ENCODE assay signal across 1 cellular context in genomic region chr17:38656959-38657823, GRCh38.
TF ChIP-seq lines count a peak whose summit lies in the region.

No MANE protein-coding gene starts in this region.

TF ChIP-seq in HepG2, 621 proteins besides CTCF, POLR2A, EP300 and RAD21 (continued from another document and continues in another):
- TF ChIP-seq ZIK1 (CRISPR knock-in tag; IDR thresholded peaks at IDR 0.05; ENCODE audit: borderline replicate concordance, low read depth) (no peak; the same call in 1 of the 2 replicates), FOXK1 (CRISPR knock-in tag; IDR thresholded peaks at IDR 0.05; ENCODE audit: borderline replicate concordance, low read depth) (peak; percentile 11; the same call in 1 of the 2 replicates), KIAA2018 (CRISPR knock-in tag; IDR thresholded peaks at IDR 0.05; ENCODE audit: borderline replicate concordance) (no peak), ZNF354B (CRISPR knock-in tag; IDR thresholded peaks at IDR 0.05) (no peak), RXRB (CRISPR knock-in tag; IDR thresholded peaks at IDR 0.05; ENCODE audit: borderline replicate concordance) (peak; percentile 96), ZNF724P (CRISPR knock-in tag; IDR thresholded peaks at IDR 0.05; ENCODE audit: borderline replicate concordance) (no peak; the same call in 1 of the 2 replicates), HNF1A (IDR thresholded peaks at IDR 0.05; ENCODE audit: low read depth) (peak; percentile 86), HNF1A (CRISPR knock-in tag; IDR thresholded peaks at IDR 0.05; ENCODE audit: borderline replicate concordance) (peak; percentile 94), DR1 (CRISPR knock-in tag; IDR thresholded peaks at IDR 0.05) (peak; percentile 93), ZNF639 (CRISPR knock-in tag; conservative IDR thresholded peaks at IDR 0.05) (0 out of 2 replicates have a peak, but pooled peaks have one; percentile 17), BORCS8-MEF2B (CRISPR knock-in tag; IDR thresholded peaks at IDR 0.05) (peak; percentile 90; the same call in 1 of the 2 replicates), ZNF556 (CRISPR knock-in tag; IDR thresholded peaks at IDR 0.05; ENCODE audit: borderline replicate concordance) (peak; percentile 90; the same call in 1 of the 2 replicates), ZBTB37 (CRISPR knock-in tag; IDR thresholded peaks at IDR 0.05) (peak; percentile 29; the same call in 1 of the 2 replicates), GTF3A (CRISPR knock-in tag; conservative IDR thresholded peaks at IDR 0.05) (no peak), ZNF660 (CRISPR knock-in tag; IDR thresholded peaks at IDR 0.05; ENCODE audit: borderline replicate concordance, low read depth) (no peak), ZNF761 (CRISPR knock-in tag; conservative IDR thresholded peaks at IDR 0.05) (0 out of 2 replicates have a peak, but pooled peaks have one; percentile 59), ZBTB2 (CRISPR knock-in tag; IDR thresholded peaks at IDR 0.05; ENCODE audit: low read depth) (peak; percentile 60; the same call in 1 of the 2 replicates), ATF4 (CRISPR knock-in tag; IDR thresholded peaks at IDR 0.05) (peak in 1 of 2 experiments; percentile 74; a peak in 2 of 4 replicates), JUNB (CRISPR knock-in tag; IDR thresholded peaks at IDR 0.05; ENCODE audit: borderline replicate concordance) (no peak), PHF21A (CRISPR knock-in tag; IDR thresholded peaks at IDR 0.05) (peak; percentile 98), SRSF4 (IDR thresholded peaks at IDR 0.05; ENCODE audit: low read depth, low read length, poor library complexity, severe bottlenecking) (no peak), TRIM24 (CRISPR knock-in tag; IDR thresholded peaks at IDR 0.05) (0 out of 2 replicates have a peak, but pooled peaks have one; percentile 62), MIXL1 (CRISPR knock-in tag; IDR thresholded peaks at IDR 0.05) (peak; percentile 55; the same call in 1 of the 2 replicates), MAZ (IDR thresholded peaks at IDR 0.05; ENCODE audit: borderline replicate concordance, low read depth, low read length) (peak; percentile 87), MAZ (CRISPR knock-in tag; IDR thresholded peaks at IDR 0.05; ENCODE audit: low read depth) (peak; percentile 88), CSRNP1 (CRISPR knock-in tag; IDR thresholded peaks at IDR 0.05) (peak; percentile 54)
- TF ChIP-seq, protein P1, sequence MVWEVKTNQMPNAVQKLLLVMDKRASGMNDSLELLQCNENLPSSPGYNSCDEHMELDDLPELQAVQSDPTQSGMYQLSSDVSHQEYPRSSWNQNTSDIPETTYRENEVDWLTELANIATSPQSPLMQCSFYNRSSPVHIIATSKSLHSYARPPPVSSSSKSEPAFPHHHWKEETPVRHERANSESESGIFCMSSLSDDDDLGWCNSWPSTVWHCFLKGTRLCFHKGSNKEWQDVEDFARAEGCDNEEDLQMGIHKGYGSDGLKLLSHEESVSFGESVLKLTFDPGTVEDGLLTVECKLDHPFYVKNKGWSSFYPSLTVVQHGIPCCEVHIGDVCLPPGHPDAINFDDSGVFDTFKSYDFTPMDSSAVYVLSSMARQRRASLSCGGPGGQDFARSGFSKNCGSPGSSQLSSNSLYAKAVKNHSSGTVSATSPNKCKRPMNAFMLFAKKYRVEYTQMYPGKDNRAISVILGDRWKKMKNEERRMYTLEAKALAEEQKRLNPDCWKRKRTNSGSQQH (CRISPR knock-in tag; IDR thresholded peaks at IDR 0.05; ENCODE audit: low read depth), result peak; percentile 86; the same call in 1 of the 2 replicates
- TF ChIP-seq, protein P2, sequence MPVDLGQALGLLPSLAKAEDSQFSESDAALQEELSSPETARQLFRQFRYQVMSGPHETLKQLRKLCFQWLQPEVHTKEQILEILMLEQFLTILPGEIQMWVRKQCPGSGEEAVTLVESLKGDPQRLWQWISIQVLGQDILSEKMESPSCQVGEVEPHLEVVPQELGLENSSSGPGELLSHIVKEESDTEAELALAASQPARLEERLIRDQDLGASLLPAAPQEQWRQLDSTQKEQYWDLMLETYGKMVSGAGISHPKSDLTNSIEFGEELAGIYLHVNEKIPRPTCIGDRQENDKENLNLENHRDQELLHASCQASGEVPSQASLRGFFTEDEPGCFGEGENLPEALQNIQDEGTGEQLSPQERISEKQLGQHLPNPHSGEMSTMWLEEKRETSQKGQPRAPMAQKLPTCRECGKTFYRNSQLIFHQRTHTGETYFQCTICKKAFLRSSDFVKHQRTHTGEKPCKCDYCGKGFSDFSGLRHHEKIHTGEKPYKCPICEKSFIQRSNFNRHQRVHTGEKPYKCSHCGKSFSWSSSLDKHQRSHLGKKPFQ (CRISPR knock-in tag; IDR thresholded peaks at IDR 0.05; ENCODE audit: insufficient replicate concordance), result peak; percentile 99
